Comparison of ENCODE assay signal across 9 cellular contexts in genomic region chr2:201126308-201127127, GRCh38. TPM values are rescaled to one million over a fixed set of nuclear protein-coding genes. Genes with fewer than 3 reads are reported as not detected.
A peak's percentile ranks its signal among the peaks of the same experiment; 100 is the strongest.
DNase-seq lines count a peak whose midpoint lies in the region; ATAC-seq and TF ChIP-seq lines count a peak whose summit lies in the region.
"Had no signal": no experiment of that assay in that cellular context is flagged by ENCODE, and none has a peak within 500 bp of the region (broad histone marks: within the 10 kb centered on the region; RNA-seq: fewer than 3 reads in every experiment).

No MANE protein-coding gene starts in this region.

- intact Hi-C loops in Calu3 (cut with micrococcal nuclease; ENCODE audit: unreplicated experiment), result no loop called here

- no peaks in the 10 kb centered on the region for H3K27me3 Mint-ChIP-seq in Calu3 (ENCODE audit: unreplicated experiment)
- H3K27me3 Mint-ChIP-seq in T-helper 2 cell treated with Interferon-gamma antibody and Interleukin-4, amounts not matched to agents 5 μg/mL and 100 μg/mL, for 36 hours (ENCODE audit: low read depth), result no peaks in the 10 kb centered on the region

- CTCF ChIA-PET in Calu3 (lab: Charles Lee), result interaction anchor here (1.4 kb wide), 1 partner anchor 8 kb away, joined by 3 read pairs; no protein-coding TSS in a partner anchor

- peaks cover 88% of the 10 kb centered on the region for H3K36me3 Mint-ChIP-seq in Calu3 (ENCODE audit: insufficient read depth, unreplicated experiment)
- H3K36me3 Mint-ChIP-seq in T-helper 2 cell treated with Interferon-gamma antibody and Interleukin-4, amounts not matched to agents 5 μg/mL and 100 μg/mL, for 36 hours (ENCODE audit: low read depth), result peaks cover 48% of the 10 kb centered on the region

- H3K27ac Mint-ChIP-seq in Calu3 (ENCODE audit: unreplicated experiment), result peak overlapping the region; percentile 99
- peak overlapping the region; percentile 90 for H3K27ac Mint-ChIP-seq in T-helper 2 cell treated with Interferon-gamma antibody and Interleukin-4, amounts not matched to agents 5 μg/mL and 100 μg/mL, for 36 hours

- H3K4me1 Mint-ChIP-seq in Calu3 (ENCODE audit: low read depth, unreplicated experiment), result peaks cover 74% of the 10 kb centered on the region
- peaks cover 79% of the 10 kb centered on the region for H3K4me1 Mint-ChIP-seq in T-helper 2 cell treated with Interferon-gamma antibody and Interleukin-4, amounts not matched to agents 5 μg/mL and 100 μg/mL, for 36 hours (ENCODE audit: low read depth)

- H3K4me3 Mint-ChIP-seq in Calu3 (ENCODE audit: low read depth, unreplicated experiment), result peak overlapping the region; percentile 71
- peak overlapping the region; percentile 94 for H3K4me3 Mint-ChIP-seq in T-helper 2 cell treated with Interferon-gamma antibody and Interleukin-4, amounts not matched to agents 5 μg/mL and 100 μg/mL, for 36 hours
- H3K4me3 Mint-ChIP-seq: neural crest cell had no signal

- BruUV-seq in Calu3 (replicated peaks; lab: Mats Ljungman, UMichigan), result no TSS peak

- no peak for TF ChIP-seq CTCF in Calu3 (IDR thresholded peaks at IDR 0.05; ENCODE audit: unreplicated experiment)

- H3K9me3 Mint-ChIP-seq in Calu3 (ENCODE audit: low read depth, unreplicated experiment), result no peaks in the 10 kb centered on the region
- no peaks in the 10 kb centered on the region for H3K9me3 Mint-ChIP-seq in T-helper 2 cell treated with Interferon-gamma antibody and Interleukin-4, amounts not matched to agents 5 μg/mL and 100 μg/mL, for 36 hours
- H3K9me3 Mint-ChIP-seq: neural crest cell had no signal

- peak; percentile 19 for ATAC-seq in GM21737 (IDR thresholded peaks at IDR 0.05; ENCODE audit: unreplicated experiment)
- peak; percentile 32 for ATAC-seq in stimulated activated naive CD8-positive, alpha-beta T cell treated with anti-CD3 and anti-CD28 coated beads, Interleukin-15, Interleukin-2, amounts not matched to agents 100 U/mL and 50 U/mL, for 24 hours

- DNase-seq in Calu3 (no peak), germinal center (ENCODE audit: low spot score) (peak; percentile 32), NOMO-1 treated with DMSO at 0.1 percent for 48 hours (lab: John Stamatoyannopoulos, UW; ENCODE audit: unreplicated experiment) (no peak), HK-2 (ENCODE audit: unreplicated experiment) (no peak), SK-N-DZ (ENCODE audit: low spot score) (no peak)
- peak; percentile 50 for DNase-seq in T-helper 2 cell treated with Interferon-gamma antibody and Interleukin-4, amounts not matched to agents 5 μg/mL and 100 μg/mL, for 36 hours (ENCODE audit: low spot score)
- DNase-seq in stimulated activated naive CD8-positive, alpha-beta T cell treated with anti-CD3 and anti-CD28 coated beads, Interleukin-15, Interleukin-2, amounts not matched to agents 100 U/mL and 50 U/mL, for 24 hours, result no peak

RNA-seq across cellular contexts. Expression of gene CFLAR, which starts 10.6 kb away (rescaled TPM):
- 232 and 285 TPM in 2 replicates for total RNA-seq in Calu3 (2022)
- 0.43 and 2.4 TPM in 2 replicates for polyA plus RNA-seq in SK-N-DZ (2014; cell fraction: cytosol; rRNA removed)
- 0.53 and 2.4 TPM in 2 replicates for polyA plus RNA-seq in SK-N-DZ (2014; cell fraction: nucleus; rRNA removed)

RNA-seq across cellular contexts. Expression of gene NDUFB3, which starts 54.7 kb away (rescaled TPM):
- total RNA-seq in Calu3 (2022), result 133 and 140 TPM in 2 replicates
- 240 and 327 TPM in 2 replicates for polyA plus RNA-seq in SK-N-DZ (2014; cell fraction: cytosol; rRNA removed)
- polyA plus RNA-seq in SK-N-DZ (2014; cell fraction: nucleus; rRNA removed), result 152 and 157 TPM in 2 replicates

RNA-seq across cellular contexts. Expression of gene HYCC2, which starts 55.0 kb away (rescaled TPM):
- 37.5 and 45.6 TPM in 2 replicates for total RNA-seq in Calu3 (2022)
- 2.3 and 3.1 TPM in 2 replicates for polyA plus RNA-seq in SK-N-DZ (2014; cell fraction: cytosol; rRNA removed)
- polyA plus RNA-seq in SK-N-DZ (2014; cell fraction: nucleus; rRNA removed), result 4.9 and 6.1 TPM in 2 replicates

RNA-seq across cellular contexts. Expression of gene CASP10, which starts 56.4 kb away (rescaled TPM):
- total RNA-seq in Calu3 (2022), result 21.4 and 22.5 TPM in 2 replicates
- polyA plus RNA-seq in SK-N-DZ (2014; cell fraction: cytosol; rRNA removed), result not detected in 2 replicates
- polyA plus RNA-seq in SK-N-DZ (2014; cell fraction: nucleus; rRNA removed), result not detected in 2 replicates
- total RNA-seq: neural crest cell had no signal

Comparison
In these comparisons a context has a peak if more than half of its experiments do, and no peak if none do; other contexts are left out.
1. DNase-seq: peak in T-helper 2 cell treated with Interferon-gamma antibody and Interleukin-4, amounts not matched to agents 5 μg/mL and 100 μg/mL, for 36 hours (single experiment) and germinal center (single experiment); none in Calu3 (single experiment), stimulated activated naive CD8-positive, alpha-beta T cell treated with anti-CD3 and anti-CD28 coated beads, Interleukin-15, Interleukin-2, amounts not matched to agents 100 U/mL and 50 U/mL, for 24 hours (single experiment), NOMO-1 treated with DMSO at 0.1 percent for 48 hours (single experiment), HK-2 (single experiment) and SK-N-DZ (single experiment).